Comparison of ENCODE assay signal across 26 cellular contexts in genomic region chr11:11850668-11851067, GRCh38. TPM values are rescaled to one million over a fixed set of nuclear protein-coding genes. Genes with fewer than 3 reads are reported as not detected.
A peak's percentile ranks its signal among the peaks of the same experiment; 100 is the strongest.
DNase-seq lines count a peak whose midpoint lies in the region; ATAC-seq and TF ChIP-seq lines count a peak whose summit lies in the region.
"Had no signal": no experiment of that assay in that cellular context is flagged by ENCODE, and none has a peak within 500 bp of the region (broad histone marks: within the 10 kb centered on the region; RNA-seq: fewer than 3 reads in every experiment).

No MANE protein-coding gene starts in this region.

- H3K36me3 ChIP-seq in heart right ventricle (no peaks in the 10 kb centered on the region), gastroesophageal sphincter (no peaks in the 10 kb centered on the region), brain microvascular endothelial cell (replicated peaks) (no peaks in the 10 kb centered on the region)
- H3K36me3 ChIP-seq: prostate gland, upper lobe of right lung had no signal

- H3K9me3 ChIP-seq in heart right ventricle (no peaks in the 10 kb centered on the region), gastroesophageal sphincter (no peaks in the 10 kb centered on the region)
- H3K9me3 ChIP-seq: prostate gland, upper lobe of right lung had no signal

- H3K36me3 Mint-ChIP-seq in T-cell, result no peaks in the 10 kb centered on the region
- H3K36me3 Mint-ChIP-seq in stimulated activated effector memory CD8-positive, alpha-beta T cell treated with anti-CD3 and anti-CD28 coated beads, Interleukin-12 subunit alpha, Interleukin-12 subunit beta, amount 100 ng/mL, for 72 hours, result peaks cover 7% of the 10 kb centered on the region
- H3K36me3 Mint-ChIP-seq: immature natural killer cell had no signal

- H3K9me3 Mint-ChIP-seq in T-cell, result no peaks in the 10 kb centered on the region
- H3K9me3 Mint-ChIP-seq in stimulated activated effector memory CD8-positive, alpha-beta T cell treated with anti-CD3 and anti-CD28 coated beads, Interleukin-12 subunit alpha, Interleukin-12 subunit beta, amount 100 ng/mL, for 72 hours, result no peaks in the 10 kb centered on the region
- H3K9me3 Mint-ChIP-seq: activated CD8-positive, alpha-beta T cell treated with anti-CD3 and anti-CD28 coated beads for 36 hours; H9; immature natural killer cell; T-helper 1 cell treated with Interleukin-12 subunit alpha and Interleukin-12 subunit beta and Interleukin-4 antibody, amounts not matched to agents 30 μg/mL and 1 μg/mL, for 36 hours had no signal

- TF ChIP-seq EP300 in gastroesophageal sphincter (IDR thresholded peaks at IDR 0.05), result no peak

- CTCF ChIA-PET in T-cell (lab: Charles Lee), result interaction anchor here in 1 of 2 donors (0.7 to 1.9 kb wide), 3 partner anchors 8 to 371 kb away, joined by 3 to 5 read pairs (median 4); partner anchors contain the start of gene USP47

- H3K27ac Mint-ChIP-seq in T-cell, result peak overlapping the region; percentile 50 to 84
- H3K27ac Mint-ChIP-seq in stimulated activated effector memory CD8-positive, alpha-beta T cell treated with anti-CD3 and anti-CD28 coated beads, Interleukin-12 subunit alpha, Interleukin-12 subunit beta, amount 100 ng/mL, for 72 hours, result peak overlapping the region; percentile 48
- H3K27ac Mint-ChIP-seq: activated CD8-positive, alpha-beta T cell treated with anti-CD3 and anti-CD28 coated beads for 36 hours; T-helper 1 cell treated with Interleukin-12 subunit alpha and Interleukin-12 subunit beta and Interleukin-4 antibody, amounts not matched to agents 30 μg/mL and 1 μg/mL, for 36 hours had no signal

- H3K27me3 ChIP-seq in heart right ventricle, result no peaks in the 10 kb centered on the region
- H3K27me3 ChIP-seq in gastroesophageal sphincter, result no peaks in the 10 kb centered on the region
- H3K27me3 ChIP-seq in brain microvascular endothelial cell (replicated peaks), result no peaks in the 10 kb centered on the region
- H3K27me3 ChIP-seq: BLaER1 treated with 17β-estradiol and CSF1 and Interleukin-3, amounts not matched to agents 10 nM and 100 nM; upper lobe of right lung had no signal

- DNase-seq in heart right ventricle, result no peak
- DNase-seq in cardiac septum (ENCODE audit: low spot score), result no peak
- no peak for DNase-seq in T-cell
- no peak for DNase-seq in stimulated activated effector memory CD8-positive, alpha-beta T cell treated with anti-CD3 and anti-CD28 coated beads, Interleukin-12 subunit alpha, Interleukin-12 subunit beta, amount 100 ng/mL, for 72 hours (ENCODE audit: low spot score in 2 of 2)
- no peak for DNase-seq in brain microvascular endothelial cell
- DNase-seq in GM03348 (ENCODE audit: low spot score), result no peak
- DNase-seq: activated CD8-positive, alpha-beta T cell treated with anti-CD3 and anti-CD28 coated beads for 36 hours; activated gamma-delta T cell treated with Interleukin-2 at 50 U/mL for 16 hours; DMS79; effector memory CD4-positive, alpha-beta T cell; erythroblast; GDM1; H9; hippocampal formation; immature natural killer cell; NCI-H1436 treated with DMSO at 0.1 percent for 48 hours; NCI-H345; nucleus accumbens; upper lobe of right lung had no signal

- H3K4me1 ChIP-seq in heart right ventricle, result peaks cover 0 to 89% (median 77%) of the 10 kb centered on the region in 9 donors
- peaks cover 25 to 95% (median 39%) of the 10 kb centered on the region in 3 donors for H3K4me1 ChIP-seq in gastroesophageal sphincter

- TF ChIP-seq CTCF in heart right ventricle (IDR thresholded peaks at IDR 0.05) (no peak), gastroesophageal sphincter (IDR thresholded peaks at IDR 0.05) (no peak), brain microvascular endothelial cell (IDR thresholded peaks at IDR 0.05; ENCODE audit: low read depth, low read length, missing control alignments) (no peak)

- no peak for TF ChIP-seq POLR2A in gastroesophageal sphincter (IDR thresholded peaks at IDR 0.05)

- H3K27ac ChIP-seq in heart right ventricle (peak overlapping the region in 6 of 10 donors; percentile 8 to 64 (median 15)), gastroesophageal sphincter (peak overlapping the region in 3 of 4 donors; percentile 15 to 35 (median 25)), brain microvascular endothelial cell (no peak overlapping the region)
- H3K27ac ChIP-seq: BLaER1 treated with 17β-estradiol and CSF1 and Interleukin-3, amounts not matched to agents 10 nM and 100 nM; SK-N-MC; upper lobe of right lung had no signal

- intact Hi-C loops in heart right ventricle (cut with DNase I), result no loop called here
- intact Hi-C loops in cardiac septum (cut with DNase I), result no loop called here

- 68 to 80% methylated on average over 3 of the region's 3 CpGs for WGBS in heart right ventricle, 2 donors
- 100% methylated on average over 2 of the region's 3 CpGs; no CpG with 5 or more reads in 1 of the 2 donors for WGBS in gastroesophageal sphincter (ENCODE audit: low coverage in 1 of 2), 2 donors

- H3K4me1 Mint-ChIP-seq in T-cell, result peaks cover 64 to 74% (median 65%) of the 10 kb centered on the region in 3 donors
- H3K4me1 Mint-ChIP-seq in stimulated activated effector memory CD8-positive, alpha-beta T cell treated with anti-CD3 and anti-CD28 coated beads, Interleukin-12 subunit alpha, Interleukin-12 subunit beta, amount 100 ng/mL, for 72 hours, result peaks cover 50% of the 10 kb centered on the region

- ATAC-seq in heart right ventricle (no peak), T-cell (replicated peaks in 1 of 4) (no peak), gastroesophageal sphincter (no peak), GM18502 (IDR thresholded peaks at IDR 0.05; ENCODE audit: poor library complexity, unreplicated experiment) (no peak)
- ATAC-seq in stimulated activated effector memory CD8-positive, alpha-beta T cell treated with anti-CD3 and anti-CD28 coated beads, Interleukin-12 subunit alpha, Interleukin-12 subunit beta, amount 100 ng/mL, for 72 hours, result no peak
- ATAC-seq: activated CD8-positive, alpha-beta T cell treated with anti-CD3 and anti-CD28 coated beads for 36 hours; upper lobe of right lung had no signal

- POLR2A ChIA-PET in T-cell (lab: Charles Lee), result no interaction called here

- no peaks in the 10 kb centered on the region for H3K27me3 Mint-ChIP-seq in T-cell
- H3K27me3 Mint-ChIP-seq: activated CD8-positive, alpha-beta T cell treated with anti-CD3 and anti-CD28 coated beads for 36 hours had no signal

- in situ Hi-C loops in brain microvascular endothelial cell (cut with HindIII; ENCODE audit: low pct_ligation_motif_present, low sequenced_read_pairs), result no loop called here

- peak overlapping the region in 1 of 3 donors; percentile 59 for H3K4me3 Mint-ChIP-seq in T-cell
- H3K4me3 Mint-ChIP-seq in stimulated activated effector memory CD8-positive, alpha-beta T cell treated with anti-CD3 and anti-CD28 coated beads, Interleukin-12 subunit alpha, Interleukin-12 subunit beta, amount 100 ng/mL, for 72 hours, result no peak overlapping the region
- H3K4me3 Mint-ChIP-seq: activated CD8-positive, alpha-beta T cell treated with anti-CD3 and anti-CD28 coated beads for 36 hours; H9; T-helper 1 cell treated with Interleukin-12 subunit alpha and Interleukin-12 subunit beta and Interleukin-4 antibody, amounts not matched to agents 30 μg/mL and 1 μg/mL, for 36 hours had no signal

- H3K4me3 ChIP-seq in heart right ventricle (no peak overlapping the region), gastroesophageal sphincter (no peak overlapping the region), brain microvascular endothelial cell (ENCODE audit: low read depth, low read length) (no peak overlapping the region)
- H3K4me3 ChIP-seq: BLaER1 treated with 17β-estradiol and CSF1 and Interleukin-3, amounts not matched to agents 10 nM and 100 nM; prostate gland; SK-N-MC; skin epidermis; upper lobe of right lung had no signal

RNA-seq across cellular contexts. Expression of gene USP47, which starts 8.9 kb away (rescaled TPM):
- 10 to 100 TPM; 46.4 to 56.4 (median 52.8) TPM for total RNA-seq in heart right ventricle
- 10 to 100 TPM; 30.5 to 33.2 TPM for polyA plus RNA-seq in heart right ventricle
- total RNA-seq in cardiac septum, result 61.6 TPM
- total RNA-seq in T-cell, result 10 to 100 TPM; 49.3 to 77.6 (median 58.6) TPM
- 100 to 1,000 TPM in 3 of 4 donors, 10 to 100 TPM in 1; 84.7 to 156 (median 115) TPM for total RNA-seq in gastroesophageal sphincter
